In the genomic region with DNA sequence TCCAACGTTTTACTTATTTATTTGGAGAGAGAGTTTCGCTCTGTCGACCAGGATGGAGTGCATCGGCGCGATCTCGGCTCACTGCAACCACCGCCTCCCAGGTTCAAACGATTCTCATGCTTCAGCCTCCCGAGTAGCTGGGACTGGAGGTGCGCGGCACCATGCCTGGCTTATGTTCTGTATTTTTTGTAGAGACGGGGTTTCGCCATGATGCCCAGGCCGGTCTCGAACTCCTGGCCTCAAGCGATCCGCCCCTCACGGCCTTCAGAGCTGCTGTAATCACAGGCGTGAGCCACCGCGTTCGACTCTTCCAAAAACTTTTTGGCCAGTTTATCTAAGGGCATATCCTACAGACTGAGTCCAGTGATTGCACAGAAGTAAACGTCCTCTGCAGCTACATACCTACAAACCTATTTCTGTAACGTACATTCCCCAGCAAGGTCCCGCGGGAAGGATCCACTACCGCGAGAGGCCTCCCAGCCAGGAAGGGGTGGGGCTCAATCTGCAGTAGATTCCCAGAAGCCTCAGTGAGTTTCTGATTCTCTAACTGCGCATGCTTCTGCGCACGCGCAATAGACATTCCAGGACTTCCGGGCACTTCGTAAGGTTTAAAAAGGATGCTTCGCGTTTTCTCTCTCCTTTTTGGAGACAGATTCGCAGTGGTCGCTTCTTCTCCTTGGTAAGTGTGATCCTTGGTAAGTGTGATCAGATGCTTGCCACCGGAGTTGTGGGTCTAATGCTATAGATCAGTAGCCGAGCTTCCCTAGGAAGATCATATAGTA, we compare ENCODE assay signal across 1 cellular context.
TF ChIP-seq lines count a peak whose summit lies in the region.

A gene with protein sequence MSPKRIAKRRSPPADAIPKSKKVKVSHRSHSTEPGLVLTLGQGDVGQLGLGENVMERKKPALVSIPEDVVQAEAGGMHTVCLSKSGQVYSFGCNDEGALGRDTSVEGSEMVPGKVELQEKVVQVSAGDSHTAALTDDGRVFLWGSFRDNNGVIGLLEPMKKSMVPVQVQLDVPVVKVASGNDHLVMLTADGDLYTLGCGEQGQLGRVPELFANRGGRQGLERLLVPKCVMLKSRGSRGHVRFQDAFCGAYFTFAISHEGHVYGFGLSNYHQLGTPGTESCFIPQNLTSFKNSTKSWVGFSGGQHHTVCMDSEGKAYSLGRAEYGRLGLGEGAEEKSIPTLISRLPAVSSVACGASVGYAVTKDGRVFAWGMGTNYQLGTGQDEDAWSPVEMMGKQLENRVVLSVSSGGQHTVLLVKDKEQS (plus strand): TSS at position 638 of the 782 bp plus-strand sequence. CDS start 23,824 bp downstream, outside the sequence.

TF ChIP-seq in HepG2, 621 proteins besides CTCF, POLR2A, EP300 and RAD21 (continued from another document and continues in another):
- TF ChIP-seq, protein P1, sequence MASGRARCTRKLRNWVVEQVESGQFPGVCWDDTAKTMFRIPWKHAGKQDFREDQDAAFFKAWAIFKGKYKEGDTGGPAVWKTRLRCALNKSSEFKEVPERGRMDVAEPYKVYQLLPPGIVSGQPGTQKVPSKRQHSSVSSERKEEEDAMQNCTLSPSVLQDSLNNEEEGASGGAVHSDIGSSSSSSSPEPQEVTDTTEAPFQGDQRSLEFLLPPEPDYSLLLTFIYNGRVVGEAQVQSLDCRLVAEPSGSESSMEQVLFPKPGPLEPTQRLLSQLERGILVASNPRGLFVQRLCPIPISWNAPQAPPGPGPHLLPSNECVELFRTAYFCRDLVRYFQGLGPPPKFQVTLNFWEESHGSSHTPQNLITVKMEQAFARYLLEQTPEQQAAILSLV (CRISPR knock-in tag; IDR thresholded peaks at IDR 0.05; ENCODE audit: borderline replicate concordance), result peak; percentile 73; the same call in 1 of the 2 replicates
- TF ChIP-seq FOSL1 (CRISPR knock-in tag; IDR thresholded peaks at IDR 0.05; ENCODE audit: borderline replicate concordance) (no peak), ELF3 (CRISPR knock-in tag; IDR thresholded peaks at IDR 0.05) (peak; percentile 32; the same call in 1 of the 2 replicates), DNMT1 (CRISPR knock-in tag; IDR thresholded peaks at IDR 0.05) (no peak), ZNF672 (CRISPR knock-in tag; IDR thresholded peaks at IDR 0.05) (no peak), ZNF331 (CRISPR knock-in tag; IDR thresholded peaks at IDR 0.05) (peak; percentile 76), ZFP1 (CRISPR knock-in tag; IDR thresholded peaks at IDR 0.05) (peak; percentile 24; the same call in 1 of the 2 replicates), ZNF282 (IDR thresholded peaks at IDR 0.05; ENCODE audit: partially characterized antibody) (no peak), SP4 (CRISPR knock-in tag; IDR thresholded peaks at IDR 0.05) (no peak), KMT2A (CRISPR knock-in tag; IDR thresholded peaks at IDR 0.05) (peak; percentile 58; the same call in 1 of the 2 replicates), GATA4 (IDR thresholded peaks at IDR 0.05; ENCODE audit: borderline replicate concordance, low read depth) (0 out of 2 replicates have a peak, but pooled peaks have one; percentile 51), PHF8 (CRISPR knock-in tag; IDR thresholded peaks at IDR 0.05) (peak; percentile 84), PCBP1 (IDR thresholded peaks at IDR 0.05; ENCODE audit: borderline replicate concordance, low read depth, low read length) (no peak), ZNF160 (CRISPR knock-in tag; IDR thresholded peaks at IDR 0.05) (peak; percentile 19; the same call in 1 of the 2 replicates), GTF2F1 (IDR thresholded peaks at IDR 0.05; ENCODE audit: low read length) (peak; percentile 98), ZMAT3 (CRISPR knock-in tag; conservative IDR thresholded peaks at IDR 0.05) (no peak), CREB1 (IDR thresholded peaks at IDR 0.05) (no peak), CREB1 (CRISPR knock-in tag; IDR thresholded peaks at IDR 0.05) (peak; percentile 84), FOXO1 (CRISPR knock-in tag; IDR thresholded peaks at IDR 0.05) (peak; percentile 38; the same call in 1 of the 2 replicates), JARID2 (CRISPR knock-in tag; IDR thresholded peaks at IDR 0.05; ENCODE audit: insufficient replicate concordance) (no peak)
- TF ChIP-seq, protein P2, sequence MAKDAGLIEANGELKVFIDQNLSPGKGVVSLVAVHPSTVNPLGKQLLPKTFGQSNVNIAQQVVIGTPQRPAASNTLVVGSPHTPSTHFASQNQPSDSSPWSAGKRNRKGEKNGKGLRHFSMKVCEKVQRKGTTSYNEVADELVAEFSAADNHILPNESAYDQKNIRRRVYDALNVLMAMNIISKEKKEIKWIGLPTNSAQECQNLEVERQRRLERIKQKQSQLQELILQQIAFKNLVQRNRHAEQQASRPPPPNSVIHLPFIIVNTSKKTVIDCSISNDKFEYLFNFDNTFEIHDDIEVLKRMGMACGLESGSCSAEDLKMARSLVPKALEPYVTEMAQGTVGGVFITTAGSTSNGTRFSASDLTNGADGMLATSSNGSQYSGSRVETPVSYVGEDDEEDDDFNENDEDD (CRISPR knock-in tag; IDR thresholded peaks at IDR 0.05; ENCODE audit: borderline replicate concordance), result peak; percentile 16; the same call in 1 of the 2 replicates
- TF ChIP-seq, protein P3, sequence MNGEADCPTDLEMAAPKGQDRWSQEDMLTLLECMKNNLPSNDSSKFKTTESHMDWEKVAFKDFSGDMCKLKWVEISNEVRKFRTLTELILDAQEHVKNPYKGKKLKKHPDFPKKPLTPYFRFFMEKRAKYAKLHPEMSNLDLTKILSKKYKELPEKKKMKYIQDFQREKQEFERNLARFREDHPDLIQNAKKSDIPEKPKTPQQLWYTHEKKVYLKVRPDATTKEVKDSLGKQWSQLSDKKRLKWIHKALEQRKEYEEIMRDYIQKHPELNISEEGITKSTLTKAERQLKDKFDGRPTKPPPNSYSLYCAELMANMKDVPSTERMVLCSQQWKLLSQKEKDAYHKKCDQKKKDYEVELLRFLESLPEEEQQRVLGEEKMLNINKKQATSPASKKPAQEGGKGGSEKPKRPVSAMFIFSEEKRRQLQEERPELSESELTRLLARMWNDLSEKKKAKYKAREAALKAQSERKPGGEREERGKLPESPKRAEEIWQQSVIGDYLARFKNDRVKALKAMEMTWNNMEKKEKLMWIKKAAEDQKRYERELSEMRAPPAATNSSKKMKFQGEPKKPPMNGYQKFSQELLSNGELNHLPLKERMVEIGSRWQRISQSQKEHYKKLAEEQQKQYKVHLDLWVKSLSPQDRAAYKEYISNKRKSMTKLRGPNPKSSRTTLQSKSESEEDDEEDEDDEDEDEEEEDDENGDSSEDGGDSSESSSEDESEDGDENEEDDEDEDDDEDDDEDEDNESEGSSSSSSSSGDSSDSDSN (CRISPR knock-in tag; IDR thresholded peaks at IDR 0.05), result peak; percentile 37
- TF ChIP-seq, protein P4, sequence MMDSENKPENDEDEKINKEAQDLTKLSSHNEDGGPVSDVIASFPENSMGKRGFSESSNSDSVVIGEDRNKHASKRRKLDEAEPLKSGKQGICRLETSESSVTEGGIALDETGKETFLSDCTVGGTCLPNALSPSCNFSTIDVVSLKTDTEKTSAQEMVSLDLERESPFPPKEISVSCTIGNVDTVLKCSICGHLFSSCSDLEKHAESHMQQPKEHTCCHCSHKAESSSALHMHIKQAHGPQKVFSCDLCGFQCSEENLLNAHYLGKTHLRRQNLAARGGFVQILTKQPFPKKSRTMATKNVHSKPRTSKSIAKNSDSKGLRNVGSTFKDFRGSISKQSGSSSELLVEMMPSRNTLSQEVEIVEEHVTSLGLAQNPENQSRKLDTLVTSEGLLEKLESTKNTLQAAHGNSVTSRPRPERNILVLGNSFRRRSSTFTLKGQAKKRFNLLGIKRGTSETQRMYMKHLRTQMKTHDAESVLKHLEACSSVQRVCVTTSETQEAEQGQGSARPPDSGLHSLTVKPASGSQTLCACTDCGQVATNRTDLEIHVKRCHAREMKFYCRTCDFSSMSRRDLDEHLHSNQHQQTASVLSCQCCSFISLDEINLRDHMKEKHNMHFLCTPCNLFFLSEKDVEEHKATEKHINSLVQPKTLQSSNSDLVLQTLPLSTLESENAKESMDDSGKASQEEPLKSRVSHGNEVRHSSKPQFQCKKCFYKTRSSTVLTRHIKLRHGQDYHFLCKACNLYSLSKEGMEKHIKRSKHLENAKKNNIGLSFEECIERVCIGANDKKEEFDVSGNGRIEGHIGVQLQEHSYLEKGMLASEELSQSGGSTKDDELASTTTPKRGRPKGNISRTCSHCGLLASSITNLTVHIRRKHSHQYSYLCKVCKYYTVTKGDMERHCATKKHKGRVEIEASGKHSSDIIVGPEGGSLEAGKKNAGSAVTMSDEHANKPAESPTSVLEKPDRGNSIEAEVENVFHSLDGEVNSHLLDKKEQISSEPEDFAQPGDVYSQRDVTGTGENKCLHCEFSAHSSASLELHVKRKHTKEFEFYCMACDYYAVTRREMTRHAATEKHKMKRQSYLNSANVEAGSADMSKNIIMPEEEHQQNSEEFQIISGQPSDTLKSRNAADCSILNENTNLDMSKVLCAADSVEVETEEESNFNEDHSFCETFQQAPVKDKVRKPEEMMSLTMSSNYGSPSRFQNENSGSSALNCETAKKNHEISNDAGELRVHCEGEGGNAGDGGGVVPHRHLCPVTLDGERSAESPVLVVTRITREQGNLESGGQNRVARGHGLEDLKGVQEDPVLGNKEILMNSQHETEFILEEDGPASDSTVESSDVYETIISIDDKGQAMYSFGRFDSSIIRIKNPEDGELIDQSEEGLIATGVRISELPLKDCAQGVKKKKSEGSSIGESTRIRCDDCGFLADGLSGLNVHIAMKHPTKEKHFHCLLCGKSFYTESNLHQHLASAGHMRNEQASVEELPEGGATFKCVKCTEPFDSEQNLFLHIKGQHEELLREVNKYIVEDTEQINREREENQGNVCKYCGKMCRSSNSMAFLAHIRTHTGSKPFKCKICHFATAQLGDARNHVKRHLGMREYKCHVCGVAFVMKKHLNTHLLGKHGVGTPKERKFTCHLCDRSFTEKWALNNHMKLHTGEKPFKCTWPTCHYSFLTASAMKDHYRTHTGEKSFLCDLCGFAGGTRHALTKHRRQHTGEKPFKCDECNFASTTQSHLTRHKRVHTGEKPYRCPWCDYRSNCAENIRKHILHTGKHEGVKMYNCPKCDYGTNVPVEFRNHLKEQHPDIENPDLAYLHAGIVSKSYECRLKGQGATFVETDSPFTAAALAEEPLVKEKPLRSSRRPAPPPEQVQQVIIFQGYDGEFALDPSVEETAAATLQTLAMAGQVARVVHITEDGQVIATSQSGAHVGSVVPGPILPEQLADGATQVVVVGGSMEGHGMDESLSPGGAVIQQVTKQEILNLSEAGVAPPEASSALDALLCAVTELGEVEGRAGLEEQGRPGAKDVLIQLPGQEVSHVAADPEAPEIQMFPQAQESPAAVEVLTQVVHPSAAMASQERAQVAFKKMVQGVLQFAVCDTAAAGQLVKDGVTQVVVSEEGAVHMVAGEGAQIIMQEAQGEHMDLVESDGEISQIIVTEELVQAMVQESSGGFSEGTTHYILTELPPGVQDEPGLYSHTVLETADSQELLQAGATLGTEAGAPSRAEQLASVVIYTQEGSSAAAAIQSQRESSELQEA (CRISPR knock-in tag; IDR thresholded peaks at IDR 0.05; ENCODE audit: not compliant biosample characterization), result peak; percentile 44
- TF ChIP-seq, protein P5, sequence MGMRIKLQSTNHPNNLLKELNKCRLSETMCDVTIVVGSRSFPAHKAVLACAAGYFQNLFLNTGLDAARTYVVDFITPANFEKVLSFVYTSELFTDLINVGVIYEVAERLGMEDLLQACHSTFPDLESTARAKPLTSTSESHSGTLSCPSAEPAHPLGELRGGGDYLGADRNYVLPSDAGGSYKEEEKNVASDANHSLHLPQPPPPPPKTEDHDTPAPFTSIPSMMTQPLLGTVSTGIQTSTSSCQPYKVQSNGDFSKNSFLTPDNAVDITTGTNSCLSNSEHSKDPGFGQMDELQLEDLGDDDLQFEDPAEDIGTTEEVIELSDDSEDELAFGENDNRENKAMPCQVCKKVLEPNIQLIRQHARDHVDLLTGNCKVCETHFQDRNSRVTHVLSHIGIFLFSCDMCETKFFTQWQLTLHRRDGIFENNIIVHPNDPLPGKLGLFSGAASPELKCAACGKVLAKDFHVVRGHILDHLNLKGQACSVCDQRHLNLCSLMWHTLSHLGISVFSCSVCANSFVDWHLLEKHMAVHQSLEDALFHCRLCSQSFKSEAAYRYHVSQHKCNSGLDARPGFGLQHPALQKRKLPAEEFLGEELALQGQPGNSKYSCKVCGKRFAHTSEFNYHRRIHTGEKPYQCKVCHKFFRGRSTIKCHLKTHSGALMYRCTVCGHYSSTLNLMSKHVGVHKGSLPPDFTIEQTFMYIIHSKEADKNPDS (CRISPR knock-in tag; IDR thresholded peaks at IDR 0.05), result no peak
- TF ChIP-seq, protein P6, sequence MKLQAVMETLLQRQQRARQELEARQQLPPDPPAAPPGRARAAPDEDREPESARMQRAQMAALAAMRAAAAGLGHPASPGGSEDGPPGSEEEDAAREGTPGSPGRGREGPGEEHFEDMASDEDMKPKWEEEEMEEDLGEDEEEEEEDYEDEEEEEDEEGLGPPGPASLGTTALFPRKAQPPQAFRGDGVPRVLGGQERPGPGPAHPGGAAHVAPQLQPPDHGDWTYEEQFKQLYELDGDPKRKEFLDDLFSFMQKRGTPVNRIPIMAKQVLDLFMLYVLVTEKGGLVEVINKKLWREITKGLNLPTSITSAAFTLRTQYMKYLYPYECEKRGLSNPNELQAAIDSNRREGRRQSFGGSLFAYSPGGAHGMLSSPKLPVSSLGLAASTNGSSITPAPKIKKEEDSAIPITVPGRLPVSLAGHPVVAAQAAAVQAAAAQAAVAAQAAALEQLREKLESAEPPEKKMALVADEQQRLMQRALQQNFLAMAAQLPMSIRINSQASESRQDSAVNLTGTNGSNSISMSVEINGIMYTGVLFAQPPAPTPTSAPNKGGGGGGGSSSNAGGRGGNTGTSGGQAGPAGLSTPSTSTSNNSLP (IDR thresholded peaks at IDR 0.05; ENCODE audit: low read depth, low read length), result no peak
- TF ChIP-seq, protein P7, sequence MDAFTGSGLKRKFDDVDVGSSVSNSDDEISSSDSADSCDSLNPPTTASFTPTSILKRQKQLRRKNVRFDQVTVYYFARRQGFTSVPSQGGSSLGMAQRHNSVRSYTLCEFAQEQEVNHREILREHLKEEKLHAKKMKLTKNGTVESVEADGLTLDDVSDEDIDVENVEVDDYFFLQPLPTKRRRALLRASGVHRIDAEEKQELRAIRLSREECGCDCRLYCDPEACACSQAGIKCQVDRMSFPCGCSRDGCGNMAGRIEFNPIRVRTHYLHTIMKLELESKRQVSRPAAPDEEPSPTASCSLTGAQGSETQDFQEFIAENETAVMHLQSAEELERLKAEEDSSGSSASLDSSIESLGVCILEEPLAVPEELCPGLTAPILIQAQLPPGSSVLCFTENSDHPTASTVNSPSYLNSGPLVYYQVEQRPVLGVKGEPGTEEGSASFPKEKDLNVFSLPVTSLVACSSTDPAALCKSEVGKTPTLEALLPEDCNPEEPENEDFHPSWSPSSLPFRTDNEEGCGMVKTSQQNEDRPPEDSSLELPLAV (CRISPR knock-in tag; conservative IDR thresholded peaks at IDR 0.05; ENCODE audit: low read depth), result no peak
- TF ChIP-seq, protein P8, sequence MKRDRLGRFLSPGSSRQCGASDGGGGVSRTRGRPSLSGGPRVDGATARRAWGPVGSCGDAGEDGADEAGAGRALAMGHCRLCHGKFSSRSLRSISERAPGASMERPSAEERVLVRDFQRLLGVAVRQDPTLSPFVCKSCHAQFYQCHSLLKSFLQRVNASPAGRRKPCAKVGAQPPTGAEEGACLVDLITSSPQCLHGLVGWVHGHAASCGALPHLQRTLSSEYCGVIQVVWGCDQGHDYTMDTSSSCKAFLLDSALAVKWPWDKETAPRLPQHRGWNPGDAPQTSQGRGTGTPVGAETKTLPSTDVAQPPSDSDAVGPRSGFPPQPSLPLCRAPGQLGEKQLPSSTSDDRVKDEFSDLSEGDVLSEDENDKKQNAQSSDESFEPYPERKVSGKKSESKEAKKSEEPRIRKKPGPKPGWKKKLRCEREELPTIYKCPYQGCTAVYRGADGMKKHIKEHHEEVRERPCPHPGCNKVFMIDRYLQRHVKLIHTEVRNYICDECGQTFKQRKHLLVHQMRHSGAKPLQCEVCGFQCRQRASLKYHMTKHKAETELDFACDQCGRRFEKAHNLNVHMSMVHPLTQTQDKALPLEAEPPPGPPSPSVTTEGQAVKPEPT (CRISPR knock-in tag; IDR thresholded peaks at IDR 0.05; ENCODE audit: low read depth), result no peak
